Comparison of ENCODE assay signal across 18 cellular contexts in genomic region chr6:2216794-2217383, GRCh38. TPM values are rescaled to one million over a fixed set of nuclear protein-coding genes. Genes with fewer than 3 reads are reported as not detected.
A peak's percentile ranks its signal among the peaks of the same experiment; 100 is the strongest.
DNase-seq lines count a peak whose midpoint lies in the region; ATAC-seq and TF ChIP-seq lines count a peak whose summit lies in the region.
"Had no signal": no experiment of that assay in that cellular context is flagged by ENCODE, and none has a peak within 500 bp of the region (broad histone marks: within the 10 kb centered on the region; RNA-seq: fewer than 3 reads in every experiment).

No MANE protein-coding gene starts in this region.

- H3K27me3 Mint-ChIP-seq in WTC11 (ENCODE audit: low read depth): no peaks in the 10 kb centered on the region
- H3K27me3 Mint-ChIP-seq in activated T-helper 2 cell treated with anti-CD3 and anti-CD28 coated beads, Interferon-gamma antibody, Interleukin-2, Interleukin-4, amounts not matched to agents 10 μg/mL and 5 μg/mL and 100 μg/mL, durations not matched to agents 14 hours and 24 hours and 36 hours (ENCODE audit: low read depth): peaks cover 10% of the 10 kb centered on the region

- peak overlapping the region; percentile 47 for H3K4ac ChIP-seq in neuronal stem cell (ENCODE audit: low read length)

- POLR2A ChIA-PET in WTC11 (lab: Charles Lee): no interaction called here

- H3K9me3 ChIP-seq in heart left ventricle (no peaks in the 10 kb centered on the region), neuronal stem cell (replicated peaks in 1 of 2; ENCODE audit: control insufficient read depth in 2 of 2, insufficient read depth in 1 of 2, low read depth in 1 of 2, low read length in 2 of 2) (no peaks in the 10 kb centered on the region)
- H3K9me3 ChIP-seq: BLaER1, Caco-2, HAP-1 had no signal

- H2BK120ac ChIP-seq in neuronal stem cell (ENCODE audit: low read depth, low read length): no peak overlapping the region

- H3K4me3 Mint-ChIP-seq in WTC11: no peak overlapping the region
- no peak overlapping the region for H3K4me3 Mint-ChIP-seq in activated T-helper 2 cell treated with anti-CD3 and anti-CD28 coated beads, Interferon-gamma antibody, Interleukin-2, Interleukin-4, amounts not matched to agents 10 μg/mL and 5 μg/mL and 100 μg/mL, durations not matched to agents 14 hours and 24 hours and 36 hours (ENCODE audit: low read depth)
- H3K4me3 Mint-ChIP-seq: CD8-positive, alpha-beta memory T cell; HFFc6 had no signal

- H3K27ac ChIP-seq in heart left ventricle (no peak overlapping the region), neuronal stem cell (replicated peaks; ENCODE audit: low read length) (no peak overlapping the region)
- H3K27ac ChIP-seq: BLaER1, GM23248 had no signal

- no peak overlapping the region for H4K91ac ChIP-seq in neuronal stem cell (ENCODE audit: low read depth, low read length, poor library complexity)

- no peak overlapping the region for H3K4me2 ChIP-seq in neuronal stem cell (ENCODE audit: insufficient read depth, low read length, poor library complexity, severe bottlenecking)
- H3K4me2 ChIP-seq: BLaER1 had no signal

- H3K36me3 ChIP-seq in heart left ventricle (no peaks in the 10 kb centered on the region), neuronal stem cell (replicated peaks in 1 of 2; ENCODE audit: control insufficient read depth in 2 of 2, insufficient read depth in 2 of 2, low read length in 2 of 2) (no peaks in the 10 kb centered on the region)
- H3K36me3 ChIP-seq: BLaER1, HAP-1 had no signal

- H3K27me3 ChIP-seq in heart left ventricle: no peaks in the 10 kb centered on the region
- no peaks in the 10 kb centered on the region for H3K27me3 ChIP-seq in neuronal stem cell (ENCODE audit: control insufficient read depth in 3 of 3, insufficient read depth in 3 of 3, low read depth in 1 of 3, low read length in 3 of 3)
- H3K27me3 ChIP-seq: BLaER1 had no signal

- 0 out of 2 replicates have a peak overlapping the region, but pooled peaks have one; percentile 7 for H3K27ac Mint-ChIP-seq in WTC11
- no peak overlapping the region for H3K27ac Mint-ChIP-seq in activated T-helper 2 cell treated with anti-CD3 and anti-CD28 coated beads, Interferon-gamma antibody, Interleukin-2, Interleukin-4, amounts not matched to agents 10 μg/mL and 5 μg/mL and 100 μg/mL, durations not matched to agents 14 hours and 24 hours and 36 hours
- H3K27ac Mint-ChIP-seq: HFFc6 had no signal

- no peak overlapping the region for H3K14ac ChIP-seq in neuronal stem cell (ENCODE audit: low read length)

- H2AK5ac ChIP-seq in neuronal stem cell (ENCODE audit: low read depth, low read length): no peak overlapping the region

- H3K79me1 ChIP-seq in neuronal stem cell (ENCODE audit: low read depth, low read length): no peaks in the 10 kb centered on the region

- no peak overlapping the region for H2BK5ac ChIP-seq in neuronal stem cell (ENCODE audit: low read length)

- intact Hi-C loops in Right ventricle myocardium inferior (cut with DNase I) (no loop called here), heart left ventricle (cut with DNase I) (loop anchor here in 3 of 10 donors (10.0 kb wide), 2 partner anchors 138 to 418 kb away; no protein-coding TSS in a partner anchor)
- intact Hi-C loops in activated T-helper 2 cell treated with anti-CD3 and anti-CD28 coated beads, Interferon-gamma antibody, Interleukin-2, Interleukin-4, amounts not matched to agents 10 μg/mL and 5 μg/mL and 100 μg/mL, durations not matched to agents 14 hours and 24 hours and 36 hours (cut with micrococcal nuclease): no loop called here

- no peak overlapping the region for H2BK12ac ChIP-seq in neuronal stem cell (ENCODE audit: low read length)

- TF ChIP-seq POLR2A in heart left ventricle (IDR thresholded peaks at IDR 0.05): no peak

- H3K4me1 ChIP-seq in heart left ventricle: peaks cover 0 to 4% (median 0%) of the 10 kb centered on the region in 12 donors
- H3K4me1 ChIP-seq in neuronal stem cell (ENCODE audit: control insufficient read depth in 2 of 2, insufficient read depth in 1 of 2, low read depth in 1 of 2, low read length in 2 of 2): no peaks in the 10 kb centered on the region
- H3K4me1 ChIP-seq: Caco-2 had no signal

- ATAC-seq in Right ventricle myocardium inferior (no peak), heart left ventricle (no peak), WTC11 (peak; percentile 81), HG03159 (IDR thresholded peaks at IDR 0.05; ENCODE audit: unreplicated experiment) (no peak), HG02759 (IDR thresholded peaks at IDR 0.05; ENCODE audit: unreplicated experiment) (no peak)

- H3K23ac ChIP-seq in neuronal stem cell (ENCODE audit: low read depth, low read length, poor library complexity): no peak overlapping the region

- WGBS in heart left ventricle, 4 donors: 94 to 96% (median 95%) methylated on average over 13 of the region's 13 CpGs
- WGBS in neuronal stem cell (ENCODE audit: extremely low coverage in 2 of 2, insufficient read length in 2 of 2, insufficient replicate concordance in 1 of 2), 2 donors: no CpG with 5 or more reads among the region's 13 CpGs

- no peak overlapping the region for H3K9ac ChIP-seq in neuronal stem cell (ENCODE audit: low read depth, low read length, poor library complexity)
- H3K9ac ChIP-seq: BLaER1, GM23248 had no signal

- peak overlapping the region; percentile 68 for H4K8ac ChIP-seq in neuronal stem cell (ENCODE audit: low read depth, low read length)

- H3K4me1 Mint-ChIP-seq in WTC11: peaks cover 26% of the 10 kb centered on the region
- H3K4me1 Mint-ChIP-seq in activated T-helper 2 cell treated with anti-CD3 and anti-CD28 coated beads, Interferon-gamma antibody, Interleukin-2, Interleukin-4, amounts not matched to agents 10 μg/mL and 5 μg/mL and 100 μg/mL, durations not matched to agents 14 hours and 24 hours and 36 hours (ENCODE audit: low read depth): peaks cover 18% of the 10 kb centered on the region

- H3K36me3 Mint-ChIP-seq in WTC11: no peaks in the 10 kb centered on the region
- no peaks in the 10 kb centered on the region for H3K36me3 Mint-ChIP-seq in activated T-helper 2 cell treated with anti-CD3 and anti-CD28 coated beads, Interferon-gamma antibody, Interleukin-2, Interleukin-4, amounts not matched to agents 10 μg/mL and 5 μg/mL and 100 μg/mL, durations not matched to agents 14 hours and 24 hours and 36 hours (ENCODE audit: low read depth)

- peak; percentile 63 for DNase-seq in Right ventricle myocardium inferior (ENCODE audit: missing footprints)
- DNase-seq in heart left ventricle: no peak
- peak; percentile 51 for DNase-seq in NCI-H69 (lab: John Stamatoyannopoulos, UW)
- no peak for DNase-seq in WTC11 (ENCODE audit: low spot score)
- DNase-seq in neuronal stem cell (ENCODE audit: low spot score): no peak
- DNase-seq in activated T-helper 2 cell treated with anti-CD3 and anti-CD28 coated beads, Interferon-gamma antibody, Interleukin-2, Interleukin-4, amounts not matched to agents 10 μg/mL and 5 μg/mL and 100 μg/mL, durations not matched to agents 14 hours and 24 hours and 36 hours (ENCODE audit: low spot score): no peak
- DNase-seq: 8988T; AML-193; Caco-2; CD8-positive, alpha-beta memory T cell; DMS53; GF-D8; GM23248; HFFc6 had no signal

- no peak overlapping the region for H2AFZ ChIP-seq in neuronal stem cell (ENCODE audit: low read length)
- H2AFZ ChIP-seq: GM23248 had no signal

- no peaks in the 10 kb centered on the region for H3K9me3 Mint-ChIP-seq in WTC11
- H3K9me3 Mint-ChIP-seq in activated T-helper 2 cell treated with anti-CD3 and anti-CD28 coated beads, Interferon-gamma antibody, Interleukin-2, Interleukin-4, amounts not matched to agents 10 μg/mL and 5 μg/mL and 100 μg/mL, durations not matched to agents 14 hours and 24 hours and 36 hours: no peaks in the 10 kb centered on the region
- H3K9me3 Mint-ChIP-seq: CD8-positive, alpha-beta memory T cell; HFFc6 had no signal

- CTCF ChIA-PET in WTC11 (lab: Charles Lee): interaction anchor here (0.5 to 2.9 kb wide), 4 partner anchors 8 to 137 kb away, joined by 4 to 14 read pairs (median 6); no protein-coding TSS in a partner anchor

- H3K18ac ChIP-seq in neuronal stem cell (ENCODE audit: low read length): peak overlapping the region; percentile 22

- no peak overlapping the region for H2BK15ac ChIP-seq in neuronal stem cell (ENCODE audit: low read length)

- TF ChIP-seq CTCF in heart left ventricle (IDR thresholded peaks at IDR 0.05) (no peak), WTC11 (IDR thresholded peaks at IDR 0.05) (no peak)

- H3K4me3 ChIP-seq in heart left ventricle: no peak overlapping the region
- no peak overlapping the region for H3K4me3 ChIP-seq in neuronal stem cell (ENCODE audit: low read length in 2 of 2)
- H3K4me3 ChIP-seq: BLaER1, GM23248, HAP-1 had no signal

RNA-seq across cellular contexts. Expression of gene GMDS, which starts 28.5 kb away (rescaled TPM):
- total RNA-seq in Right ventricle myocardium inferior: 5.3 TPM
- 10 to 100 TPM in 1 of 9 donors, 1 to 10 TPM in 8; 4.5 to 10.7 (median 7.3) TPM for total RNA-seq in heart left ventricle
- 1 to 10 TPM; 4.9 to 7.0 TPM for polyA plus RNA-seq in heart left ventricle
- 35.0 to 41.2 TPM (median 38.8 TPM) in 3 replicates for total RNA-seq in WTC11 (2021)
- polyA plus RNA-seq in neuronal stem cell (2013, experiment 1 of 2): 11.6 TPM
- 12.4 TPM for polyA plus RNA-seq in neuronal stem cell (2013, experiment 2 of 2)
- total RNA-seq in activated T-helper 2 cell treated with anti-CD3 and anti-CD28 coated beads, Interferon-gamma antibody, Interleukin-2, Interleukin-4, amounts not matched to agents 10 μg/mL and 5 μg/mL and 100 μg/mL, durations not matched to agents 14 hours and 24 hours and 36 hours: 35.7 and 36.9 TPM in 2 replicates

Comparison
In these comparisons a context has a peak if more than half of its experiments do, and no peak if none do; other contexts are left out.
1. DNase-seq: peak in Right ventricle myocardium inferior (single experiment) and NCI-H69 (single experiment); none in heart left ventricle (0 of 5), WTC11 (single experiment), neuronal stem cell (single experiment) and activated T-helper 2 cell treated with anti-CD3 and anti-CD28 coated beads, Interferon-gamma antibody, Interleukin-2, Interleukin-4, amounts not matched to agents 10 μg/mL and 5 μg/mL and 100 μg/mL, durations not matched to agents 14 hours and 24 hours and 36 hours (single experiment).